9 cellular contexts compared by ENCODE assay signal in genomic region chr4:172202480-172203076, GRCh38.
DNase-seq lines count a peak whose midpoint lies in the region; ATAC-seq and TF ChIP-seq lines count a peak whose summit lies in the region.
"Had no signal": no experiment of that assay in that cellular context is flagged by ENCODE, and none has a peak within 500 bp of the region (broad histone marks: within the 10 kb centered on the region; RNA-seq: fewer than 3 reads in every experiment).

No MANE protein-coding gene starts in this region.

- TF ChIP-seq CTCF in OCI-LY7 (conservative IDR thresholded peaks at IDR 0.05; ENCODE audit: low read length) (peak; percentile 79), thoracic aorta (IDR thresholded peaks at IDR 0.05) (peak; percentile 45)

- CTCF ChIA-PET in OCI-LY7 (lab: Charles Lee; ENCODE audit: unreplicated experiment) = no interaction called here

- BruUV-seq in OCI-LY7 (replicated peaks; lab: Mats Ljungman, UMichigan) = no TSS peak

- H4K20me1 ChIP-seq in OCI-LY7 (ENCODE audit: insufficient read depth, low read length) = no peaks in the 10 kb centered on the region

- H3K79me2 ChIP-seq in OCI-LY7 (ENCODE audit: insufficient read depth, low read depth, low read length) = no peaks in the 10 kb centered on the region

- ATAC-seq in HG03060 (IDR thresholded peaks at IDR 0.05; ENCODE audit: low read depth, unreplicated experiment) (peak; percentile 65), thoracic aorta (ENCODE audit: insufficient number of reproducible peaks, low FRiP score, low read depth) (no peak), GM19467 (IDR thresholded peaks at IDR 0.05; ENCODE audit: unreplicated experiment) (no peak), HG02610 (IDR thresholded peaks at IDR 0.05; ENCODE audit: unreplicated experiment) (no peak)

- H3K4me3 ChIP-seq in OCI-LY7 (ENCODE audit: low read depth, low read length, poor library complexity, severe bottlenecking) (no peak overlapping the region), thoracic aorta (no peak overlapping the region)
- H3K4me3 ChIP-seq: skin epidermis had no signal

- H3K9me2 ChIP-seq in OCI-LY7 (ENCODE audit: insufficient read depth, low read length) = no peaks in the 10 kb centered on the region

- H3K9me3 ChIP-seq in OCI-LY7 (ENCODE audit: low read length) (no peaks in the 10 kb centered on the region), thoracic aorta (no peaks in the 10 kb centered on the region)

- no peak overlapping the region for H2AFZ ChIP-seq in OCI-LY7 (ENCODE audit: low read length)

- intact Hi-C loops in OCI-LY7 (cut with micrococcal nuclease; ENCODE audit: unreplicated experiment) = loop anchor here (10.0 kb wide), 1 partner anchor 632 kb away; no protein-coding TSS in a partner anchor

- POLR2A ChIA-PET in OCI-LY7 (lab: Charles Lee) = no interaction called here

- H3K27ac ChIP-seq in OCI-LY7 (ENCODE audit: low read depth, low read length, poor library complexity, severe bottlenecking) = no peak overlapping the region
- no peak overlapping the region for H3K27ac ChIP-seq in thoracic aorta
- H3K27ac ChIP-seq: skin epidermis had no signal

- H3K27me3 ChIP-seq in thoracic aorta (replicated peaks; ENCODE audit: insufficient read depth) = no peaks in the 10 kb centered on the region

- DNase-seq in GDM1 (lab: John Stamatoyannopoulos, UW) (peak; percentile 31), OCI-LY7 (ENCODE audit: low spot score) (peak; percentile 31), fibroblast of peridontal ligament (ENCODE audit: extremely low read depth) (peak; percentile 78), thoracic aorta (ENCODE audit: low spot score) (no peak)
- DNase-seq in activated CD4-positive, alpha-beta T cell treated with anti-CD3 and anti-CD28 coated beads for 4 hours = no peak

- no peak overlapping the region for H3K4me2 ChIP-seq in OCI-LY7 (ENCODE audit: low read length)

- H3K36me3 ChIP-seq in OCI-LY7 (ENCODE audit: insufficient read depth, low read length) (no peaks in the 10 kb centered on the region), thoracic aorta (no peaks in the 10 kb centered on the region)

- H3K4me1 ChIP-seq in OCI-LY7 (ENCODE audit: insufficient read depth, low read length, poor library complexity, severe bottlenecking) (no peaks in the 10 kb centered on the region), thoracic aorta (ENCODE audit: control insufficient read depth in 1 of 2, low read depth in 2 of 2) (no peaks in the 10 kb centered on the region)

Comparison
In these comparisons a context has a peak if more than half of its experiments do, and no peak if none do; other contexts are left out.
1. DNase-seq: peak in GDM1 (single experiment), OCI-LY7 (single experiment) and fibroblast of peridontal ligament (single experiment); none in thoracic aorta (single experiment) and activated CD4-positive, alpha-beta T cell treated with anti-CD3 and anti-CD28 coated beads for 4 hours (0 of 2).